In genomic region chr2:172532461-172532860, GRCh38 we compare ENCODE assay signal across 4 cellular contexts. TPM values are rescaled to one million over a fixed set of nuclear protein-coding genes. Genes with fewer than 3 reads are reported as not detected.
A peak's percentile ranks its signal among the peaks of the same experiment; 100 is the strongest.
DNase-seq lines count a peak whose midpoint lies in the region; ATAC-seq, FAIRE-seq and TF ChIP-seq lines count a peak whose summit lies in the region.
"Not testable (repeated sequence)": the region's sequence is repeated elsewhere in the genome, so short reads cannot be mapped to it uniquely, and the experiment has no call there.

No MANE protein-coding gene starts in this region.

- TF ChIP-seq POLR2A in H1 (IDR thresholded peaks at IDR 0.05; ENCODE audit: control extremely low read depth in 1 of 2, low read depth in 2 of 2, low read length in 2 of 2), result not testable (repeated sequence)

- not testable (repeated sequence) for H4K20me1 ChIP-seq in GM23338 (replicated peaks; ENCODE audit: insufficient read depth); H1 (replicated peaks in 1 of 2; ENCODE audit: control insufficient read depth in 1 of 2, insufficient read depth in 2 of 2, low read length in 2 of 2)

- TF ChIP-seq CTCF in GM23338 (conservative IDR thresholded peaks at IDR 0.05; ENCODE audit: low read depth in 2 of 2); HEK293 (tag by site-specific recombination; IDR thresholded peaks at IDR 0.05); H1 (IDR thresholded peaks at IDR 0.05; ENCODE audit: control extremely low read depth in 1 of 3, insufficient read depth in 1 of 3, low read depth in 1 of 3, low read length in 3 of 3): not testable (repeated sequence)

- not testable (repeated sequence) for H4K91ac ChIP-seq in H1 (replicated peaks; ENCODE audit: insufficient read length, low read length)

- H3K27ac ChIP-seq in GM23338 (ENCODE audit: low read depth) (peak overlapping the region; percentile 46; the same call in 1 of the 2 replicates), HUES64 (ENCODE audit: low read depth, low read length) (peak overlapping the region; percentile 68; the same call in 1 of the 2 replicates)
- not testable (repeated sequence) for H3K27ac ChIP-seq in HEK293 (ENCODE audit: extremely low read depth, low read depth, low read length); H1 (ENCODE audit: low read depth, low read length)

- not testable (repeated sequence) for H3K9me2 ChIP-seq in GM23338 (ENCODE audit: insufficient read depth)

- H3K79me1 ChIP-seq in H1 (ENCODE audit: low read depth, low read length), result not testable (repeated sequence)

- H3K4me1 Mint-ChIP-seq in GM23338, result not testable (repeated sequence)

- not testable (repeated sequence) for H3K9me3 ChIP-seq in HEK293 (ENCODE audit: control insufficient read depth, insufficient read depth, low read depth, low read length)
- H3K9me3 ChIP-seq in HUES64 (ENCODE audit: insufficient read depth, low read depth, low read length), result peaks cover 65% of the 10 kb centered on the region
- H3K9me3 ChIP-seq in H1 (ENCODE audit: insufficient read depth in 2 of 2, low read depth in 1 of 2, low read length in 1 of 2), result peaks cover 12 to 20% of the 10 kb centered on the region in 2 experiments

- not testable (repeated sequence) for H2AK5ac ChIP-seq in H1 (ENCODE audit: low read depth, low read length)

- not testable (repeated sequence) for H3K14ac ChIP-seq in H1 (ENCODE audit: insufficient read length)

- H3K79me2 ChIP-seq in GM23338 (replicated peaks; ENCODE audit: insufficient read depth); H1 (ENCODE audit: control insufficient read depth in 1 of 2, insufficient read depth in 2 of 2, low read length in 2 of 2): not testable (repeated sequence)

- FAIRE-seq in H1 (lab: Jason Lieb, UNC), result not testable (repeated sequence)

- H2BK12ac ChIP-seq in H1 (ENCODE audit: low read depth, low read length), result not testable (repeated sequence)

- POLR2A ChIA-PET in HEK293 (lab: Yijun Ruan, JAX); H1 (lab: Charles Lee; ENCODE audit: partially characterized antibody): not testable (repeated sequence)

- H3K27me3 ChIP-seq in GM23338 (ENCODE audit: insufficient read depth); HUES64 (ENCODE audit: insufficient read depth, low read length); H1 (replicated peaks in 1 of 4; ENCODE audit: control insufficient read depth in 3 of 4, extremely low read depth in 1 of 4, insufficient read depth in 3 of 4, low read length in 3 of 4): not testable (repeated sequence)

- not testable (repeated sequence) for H4K5ac ChIP-seq in H1 (ENCODE audit: insufficient read length, low read depth, low read length)

- CTCF ChIA-PET in HEK293 (lab: Yijun Ruan, JAX) (interaction anchor here (0.6 kb wide), 1 partner anchor 61 kb away, joined by 7 read pairs; no protein-coding TSS in a partner anchor), H1 (lab: Charles Lee; ENCODE audit: partially characterized antibody) (interaction anchor here (1.3 to 1.5 kb wide), 2 partner anchors 8 to 59 kb away, joined by 3 read pairs; no protein-coding TSS in a partner anchor)

- H3K4me3 ChIP-seq in GM23338; HEK293 (ENCODE audit: low read depth, low read length); HUES64 (ENCODE audit: low read length): not testable (repeated sequence)
- H3K4me3 ChIP-seq in H1 (ENCODE audit: extremely low read depth in 1 of 4, insufficient read depth in 2 of 4, low read depth in 3 of 4, low read length in 4 of 4), result peak overlapping the region in 1 of 4 experiments; percentile 34; a peak in 1 of 8 replicates

- TF ChIP-seq EP300 in H1 (IDR thresholded peaks at IDR 0.05; ENCODE audit: borderline replicate concordance in 1 of 2, low read depth in 2 of 2, low read length in 2 of 2), result not testable (repeated sequence)

- peaks cover 93% of the 10 kb centered on the region for H3K9me3 Mint-ChIP-seq in GM23338

- H4K8ac ChIP-seq in H1 (ENCODE audit: extremely low read depth, insufficient read depth, low read length), result not testable (repeated sequence)

- H3K36me3 ChIP-seq in GM23338 (ENCODE audit: insufficient read depth), result peaks cover 13% of the 10 kb centered on the region; the same call in 1 of the 2 replicates
- H3K36me3 ChIP-seq in HEK293 (ENCODE audit: control insufficient read depth in 2 of 2, insufficient read depth in 1 of 2, low read length in 2 of 2); HUES64 (ENCODE audit: insufficient read depth, low read length): not testable (repeated sequence)
- peaks cover 0 to 26% (median 1%) of the 10 kb centered on the region in 4 experiments; a peak in 3 of 8 replicates for H3K36me3 ChIP-seq in H1 (ENCODE audit: control insufficient read depth in 2 of 4, insufficient read depth in 4 of 4, low read length in 3 of 4)

- H3F3A ChIP-seq in GM23338 (replicated peaks; ENCODE audit: low read depth), result not testable (repeated sequence)

- not testable (repeated sequence) for H2BK120ac ChIP-seq in H1 (replicated peaks; ENCODE audit: low read depth, low read length)

- not testable (repeated sequence) for TF ChIP-seq RAD21 in H1 (IDR thresholded peaks at IDR 0.05 in 1 of 2, conservative IDR thresholded peaks at IDR 0.05 in 1 of 2; ENCODE audit: low read depth in 2 of 2, low read length in 2 of 2)

- H3K27me3 Mint-ChIP-seq in GM23338 (ENCODE audit: insufficient read depth, low read depth, poor library complexity), result peaks cover 13% of the 10 kb centered on the region

- not testable (repeated sequence) for H2BK5ac ChIP-seq in H1 (ENCODE audit: low read depth, low read length)

- H2BK15ac ChIP-seq in H1 (ENCODE audit: low read length), result not testable (repeated sequence)

- DNase-seq in GM23338 (ENCODE audit: low spot score); H1 (ENCODE audit: low read depth in 1 of 2, low spot score in 2 of 2): not testable (repeated sequence)

- H3K36me3 Mint-ChIP-seq in GM23338 (ENCODE audit: low read depth), result peaks cover 78% of the 10 kb centered on the region

- H3K18ac ChIP-seq in H1 (ENCODE audit: extremely low read depth, low read length), result not testable (repeated sequence)

- not testable (repeated sequence) for H3K4ac ChIP-seq in H1 (replicated peaks; ENCODE audit: insufficient read length, low read depth, low read length)

- not testable (repeated sequence) for H3K4me3 Mint-ChIP-seq in GM23338

- H3K4me2 ChIP-seq in GM23338, result not testable (repeated sequence)
- peak overlapping the region; percentile 11 to 55; a peak in 1 of 4 replicates for H3K4me2 ChIP-seq in H1 (ENCODE audit: insufficient read depth in 1 of 2, low read depth in 2 of 2, low read length in 2 of 2)

- H3K56ac ChIP-seq in H1 (replicated peaks; ENCODE audit: insufficient read length, low read depth, low read length), result not testable (repeated sequence)

- not testable (repeated sequence) for H3K4me1 ChIP-seq in GM23338 (ENCODE audit: insufficient read depth); HEK293 (ENCODE audit: control insufficient read depth, insufficient read depth, low read length); HUES64 (ENCODE audit: insufficient read depth, low read length)
- H3K4me1 ChIP-seq in H1 (replicated peaks in 1 of 4; ENCODE audit: control insufficient read depth in 3 of 4, insufficient read depth in 4 of 4, low read length in 3 of 4), result peaks cover 0 to 14% (median 11%) of the 10 kb centered on the region in 4 experiments; a peak in 5 of 7 replicates

- 100% methylated on average over 1 of the region's 2 CpGs for WGBS in HUES64
- WGBS in H1 (ENCODE audit: extremely low coverage in 1 of 2, insufficient coverage in 1 of 2, insufficient read length in 1 of 2, insufficient replicate concordance in 2 of 2, low coverage in 1 of 2, low lambda C conversion rate in 2 of 2, missing lambda C conversion rate in 1 of 2), 2 experiments, result 91% methylated on average over 2 of the region's 2 CpGs; no CpG with 5 or more reads in 1 of the 2 experiments

- not testable (repeated sequence) for H2AFZ ChIP-seq in GM23338; H1 (ENCODE audit: low read length)

- not testable (repeated sequence) for H3K9ac ChIP-seq in HUES64 (ENCODE audit: low read depth, low read length); H1 (replicated peaks in 1 of 4; ENCODE audit: extremely low read depth in 1 of 4, low read depth in 3 of 4, low read length in 3 of 4)

- H3K23ac ChIP-seq in H1 (ENCODE audit: insufficient read length), result not testable (repeated sequence)

- not testable (repeated sequence) for ATAC-seq in GM23338

- not testable (repeated sequence) for H2BK20ac ChIP-seq in H1 (ENCODE audit: low read length)

- not testable (repeated sequence) for H3K27ac Mint-ChIP-seq in GM23338

- H3K23me2 ChIP-seq in H1 (ENCODE audit: low read depth, low read length), result not testable (repeated sequence)

TF ChIP-seq in HEK293, 187 proteins besides CTCF, POLR2A, EP300 and RAD21 (continues in another document):
- peak; percentile 13; the same call in 1 of the 2 replicates for TF ChIP-seq ZNF654 (tag by site-specific recombination; IDR thresholded peaks at IDR 0.05; ENCODE audit: low read depth)
- peak; percentile 45 for TF ChIP-seq ZNF555 (tag by site-specific recombination; conservative IDR thresholded peaks at IDR 0.05)
- peak; percentile 50 for TF ChIP-seq ZNF426 (tag by site-specific recombination; IDR thresholded peaks at IDR 0.05)

RNA-seq across cellular contexts. Expression of gene PDK1, which starts 23.4 kb away (rescaled TPM):
- total RNA-seq in GM23338 (2014; rRNA removed; shearing (Covaris generic)), result 25.6 and 26.5 TPM in 2 replicates
- polyA plus RNA-seq in GM23338 (2016; fragmentation: Nextera tagmentation; extraction: Ambion mirVana) (42.0 and 53.7 TPM in 2 replicates), H1 (2011; rRNA removed) (10.7 and 21.9 TPM in 2 replicates)
- 24.0 TPM for polyA plus RNA-seq in HUES64 (2013, experiment 1 of 2)
- 31.9 TPM for polyA plus RNA-seq in HUES64 (2013, experiment 2 of 2)
- total RNA-seq in H1 (2021; fragmentation: NEBNext Ultra II Directional; extraction: Animal tissue kit (Norgen Biotek cat#: 25700)), result 18.2 and 18.7 TPM in 2 replicates
- 18.3 TPM for polyA plus RNA-seq in H1 (2011; cell fraction: cytosol; rRNA removed)
- 26.8 TPM for polyA plus RNA-seq in H1 (2011; cell fraction: nucleus; rRNA removed)
- 18.4 to 29.1 TPM (median 22.2 TPM) in 4 replicates for polyA plus RNA-seq in H1 (2012, experiment 1 of 2)
- 1.9 TPM for polyA plus RNA-seq in H1 (2012, experiment 2 of 2)
- polyA plus RNA-seq in H1 (2013, experiment 1 of 2), result 14.6 TPM
- 13.6 TPM for polyA plus RNA-seq in H1 (2013, experiment 2 of 2)
- 61.6 and 153 TPM in 2 replicates for polyA minus RNA-seq in H1 (2011; rRNA and poly(A)+ RNA removed)
- 30.0 TPM for polyA minus RNA-seq in H1 (2011; cell fraction: cytosol; rRNA and poly(A)+ RNA removed)
- 51.6 TPM for polyA minus RNA-seq in H1 (2011; cell fraction: nucleus; rRNA and poly(A)+ RNA removed)
